20 cellular contexts compared by ENCODE assay signal in the genomic region with DNA sequence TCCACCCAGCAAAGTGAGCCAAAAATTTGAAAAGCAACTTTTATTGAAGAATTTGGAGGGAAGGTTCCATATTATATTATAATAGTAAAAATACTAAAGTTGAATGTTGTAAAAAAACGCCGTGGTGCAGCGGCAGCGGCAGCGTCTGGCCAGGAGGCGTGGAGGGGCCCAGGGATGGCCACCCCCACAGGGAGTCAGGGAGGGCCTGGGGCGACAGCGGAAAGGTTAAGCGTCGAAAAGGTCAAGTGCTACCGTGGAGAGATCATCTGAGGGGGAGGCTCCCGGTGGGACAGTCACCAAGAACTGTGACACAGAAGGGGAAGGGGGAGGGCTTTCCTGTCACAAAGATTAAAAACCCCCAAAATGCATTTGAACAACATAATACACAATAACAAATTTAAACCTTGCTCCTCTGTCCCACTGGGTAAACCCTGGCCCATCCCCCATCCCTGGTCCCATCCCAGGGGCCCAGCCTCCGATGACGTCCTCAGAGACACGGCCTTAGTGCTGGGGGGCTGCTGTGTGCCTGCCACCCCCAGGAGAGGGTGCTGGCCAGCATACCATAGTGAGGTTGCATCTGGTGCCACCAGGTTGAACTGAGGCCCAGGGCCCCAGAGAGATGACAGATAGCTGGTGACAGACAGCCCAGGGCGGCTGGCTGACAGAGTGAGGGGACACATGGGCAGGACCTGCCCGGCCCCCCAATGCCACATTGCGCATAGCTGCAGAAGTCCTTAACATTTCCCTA. TPM values are rescaled to one million over a fixed set of nuclear protein-coding genes. Genes with fewer than 3 reads are reported as not detected.
DNase-seq lines count a peak whose midpoint lies in the region; ATAC-seq, FAIRE-seq and TF ChIP-seq lines count a peak whose summit lies in the region.
"Had no signal": no experiment of that assay in that cellular context is flagged by ENCODE, and none has a peak within 500 bp of the region (broad histone marks: within the 10 kb centered on the region; RNA-seq: fewer than 3 reads in every experiment).

No MANE protein-coding gene starts in this region.

- DNase-seq in HepG2 (ENCODE audit: low spot score) (no peak), right lobe of liver (no peak), vagina (ENCODE audit: extremely low spot score in 2 of 2) (no peak), substantia nigra (lab: John Stamatoyannopoulos, UW) (no peak)
- peak; percentile 28 for DNase-seq in activated CD8-positive, alpha-beta T cell treated with anti-CD3 and anti-CD28 coated beads for 36 hours
- no peak for DNase-seq in activated naive CD4-positive, alpha-beta T cell treated with anti-CD3 and anti-CD28 coated beads, Interleukin-2, amount 10 ng/mL, durations not matched to agents 7 days and 5 days
- DNase-seq: activated CD4-positive, alpha-beta T cell treated with anti-CD3 and anti-CD28 coated beads, Interleukin-2, amount 10 ng/mL, durations not matched to agents 24 days and 14 days; activated CD8-positive, alpha-beta memory T cell treated with anti-CD3 and anti-CD28 coated beads, Interleukin-2, amount 50 U/mL, for 4 hours; activated gamma-delta T cell; cerebellar nuclear complex; DND-41; HCEC 1CT; NCI-H146; NCI-H2171 had no signal

- no peak overlapping the region for H3K4me3 Mint-ChIP-seq in activated CD8-positive, alpha-beta T cell treated with anti-CD3 and anti-CD28 coated beads for 36 hours
- H3K4me3 Mint-ChIP-seq in activated naive CD4-positive, alpha-beta T cell treated with anti-CD3 and anti-CD28 coated beads, Interleukin-2, amount 10 ng/mL, durations not matched to agents 7 days and 5 days, result no peak overlapping the region
- H3K4me3 Mint-ChIP-seq: activated CD4-positive, alpha-beta T cell treated with anti-CD3 and anti-CD28 coated beads, Interleukin-2, amount 10 ng/mL, durations not matched to agents 24 days and 14 days; CD8-positive, alpha-beta T cell had no signal

- POLR2A ChIA-PET in HepG2 (lab: Yijun Ruan, JAX), result interaction anchor here (1.0 to 4.1 kb wide), 15 partner anchors 9 to 107 kb away, joined by 3 to 59 read pairs (median 7); a partner anchor contains a TSS
- POLR2A ChIA-PET in activated CD8-positive, alpha-beta T cell treated with anti-CD3 and anti-CD28 coated beads for 36 hours (lab: Charles Lee), result interaction anchor here (0.8 to 1.9 kb wide), 5 partner anchors 9 to 17 kb away, joined by 3 to 6 read pairs (median 3); a partner anchor contains a TSS

- no TSS peak for BruUV-seq in HepG2 (replicated peaks; lab: Mats Ljungman, UMichigan)

- peaks cover 4% of the 10 kb centered on the region for H3K9me3 Mint-ChIP-seq in activated CD8-positive, alpha-beta T cell treated with anti-CD3 and anti-CD28 coated beads for 36 hours
- peaks cover 2% of the 10 kb centered on the region for H3K9me3 Mint-ChIP-seq in activated naive CD4-positive, alpha-beta T cell treated with anti-CD3 and anti-CD28 coated beads, Interleukin-2, amount 10 ng/mL, durations not matched to agents 7 days and 5 days
- H3K9me3 Mint-ChIP-seq: activated CD4-positive, alpha-beta T cell treated with anti-CD3 and anti-CD28 coated beads, Interleukin-2, amount 10 ng/mL, durations not matched to agents 24 days and 14 days; CD8-positive, alpha-beta T cell had no signal

- TF ChIP-seq RAD21 in HepG2 (CRISPR knock-in tag; IDR thresholded peaks at IDR 0.05), result no peak

- H3K4me1 Mint-ChIP-seq in activated CD8-positive, alpha-beta T cell treated with anti-CD3 and anti-CD28 coated beads for 36 hours (ENCODE audit: low read depth), result peaks cover 10% of the 10 kb centered on the region
- peaks cover 4% of the 10 kb centered on the region for H3K4me1 Mint-ChIP-seq in activated naive CD4-positive, alpha-beta T cell treated with anti-CD3 and anti-CD28 coated beads, Interleukin-2, amount 10 ng/mL, durations not matched to agents 7 days and 5 days

- H3K27ac ChIP-seq in HepG2 (ENCODE audit: extremely low read length, insufficient read depth, low read length) (peak overlapping the region; percentile 72), right lobe of liver (no peak overlapping the region), gastroesophageal sphincter (peak overlapping the region in 3 of 4 donors; percentile 56 to 62 (median 59)), vagina (peak overlapping the region; percentile 14), substantia nigra (ENCODE audit: low read depth, low read length, poor library complexity, severe bottlenecking) (no peak overlapping the region)
- H3K27ac ChIP-seq: HL-60, pancreas had no signal

- no peak for FAIRE-seq in HepG2 (lab: Jason Lieb, UNC)
- FAIRE-seq: pancreas had no signal

- H4K20me1 ChIP-seq in HepG2 (ENCODE audit: insufficient read depth, low read length), result peaks cover 5% of the 10 kb centered on the region

- H3K4me1 ChIP-seq in HepG2 (ENCODE audit: insufficient read depth, low read length) (peaks cover 25% of the 10 kb centered on the region), right lobe of liver (peaks cover 0 to 25% (median 11%) of the 10 kb centered on the region in 4 donors), gastroesophageal sphincter (peaks cover 0 to 13% (median 8%) of the 10 kb centered on the region in 3 donors), vagina (peaks cover 13% of the 10 kb centered on the region)

- TF ChIP-seq CTCF in HepG2 (CRISPR knock-in tag; IDR thresholded peaks at IDR 0.05) (no peak), right lobe of liver (IDR thresholded peaks at IDR 0.05) (no peak), gastroesophageal sphincter (IDR thresholded peaks at IDR 0.05) (no peak), vagina (IDR thresholded peaks at IDR 0.05) (no peak)
- no peak for TF ChIP-seq CTCF in activated CD8-positive, alpha-beta T cell treated with anti-CD3 and anti-CD28 coated beads for 36 hours (IDR thresholded peaks at IDR 0.05)

- TF ChIP-seq EP300 in HepG2 (IDR thresholded peaks at IDR 0.05; ENCODE audit: low read depth in 2 of 2, low read length in 2 of 2) (no peak), HepG2 (CRISPR knock-in tag; IDR thresholded peaks at IDR 0.05; ENCODE audit: borderline replicate concordance) (no peak), gastroesophageal sphincter (IDR thresholded peaks at IDR 0.05) (no peak)

- in situ Hi-C loops in HepG2 (cut with HindIII; ENCODE audit: extremely low pct_ligation_motif_present, low pct_unique_long_range_greater_than_20kb), result loop anchor here (5.0 kb wide), 2 partner anchors 53 to 98 kb away; a partner anchor contains a TSS

- 79% methylated on average over 16 of the region's 18 CpGs for WGBS in HepG2 (ENCODE audit: low lambda C conversion rate)
- WGBS in right lobe of liver (ENCODE audit: insufficient coverage, low coverage, low lambda C conversion rate, missing lambda C conversion rate), result 62% methylated on average over 12 of the region's 18 CpGs
- 63 to 72% methylated on average over 10 to 16 of the region's 18 CpGs for WGBS in gastroesophageal sphincter (ENCODE audit: low coverage in 1 of 2), 2 donors

- peak overlapping the region in 2 of 3 experiments; percentile 44 to 62; a peak in 3 of 6 replicates for H3K4me3 ChIP-seq in HepG2 (replicated peaks in 1 of 3; ENCODE audit: insufficient read depth in 1 of 3, low read depth in 2 of 3, low read length in 3 of 3)
- H3K4me3 ChIP-seq in right lobe of liver, result no peak overlapping the region
- H3K4me3 ChIP-seq in gastroesophageal sphincter, result no peak overlapping the region
- H3K4me3 ChIP-seq in vagina, result no peak overlapping the region
- H3K4me3 ChIP-seq: esophagus squamous epithelium, pancreas had no signal

- intact Hi-C loops in HepG2 (cut with micrococcal nuclease; ENCODE audit: unreplicated experiment), result loop anchor here (1.0 to 2.0 kb wide), 2 partner anchors 95 to 104 kb away; a partner anchor contains a TSS
- intact Hi-C loops in right lobe of liver (cut with DNase I), result loop anchor here (5.0 kb wide), 1 partner anchor 53 kb away; no protein-coding TSS in a partner anchor
- intact Hi-C loops in activated CD8-positive, alpha-beta T cell treated with anti-CD3 and anti-CD28 coated beads for 36 hours (cut with micrococcal nuclease), result no loop called here
- intact Hi-C loops in vagina (cut with DNase I), result no loop called here

- H3K9me3 ChIP-seq in HepG2 (ENCODE audit: low read length) (peaks cover 8% of the 10 kb centered on the region), right lobe of liver (no peaks in the 10 kb centered on the region), gastroesophageal sphincter (no peaks in the 10 kb centered on the region), vagina (no peaks in the 10 kb centered on the region)
- H3K9me3 ChIP-seq: esophagus squamous epithelium, pancreas had no signal

- H3K27me3 ChIP-seq in HepG2 (ENCODE audit: control insufficient read depth in 1 of 2, insufficient read depth in 2 of 2, low read length in 2 of 2) (no peaks in the 10 kb centered on the region; a peak in 1 of 5 replicates), right lobe of liver (no peaks in the 10 kb centered on the region), gastroesophageal sphincter (no peaks in the 10 kb centered on the region), vagina (no peaks in the 10 kb centered on the region)
- H3K27me3 ChIP-seq: esophagus squamous epithelium, pancreas had no signal

- peak overlapping the region; percentile 59; the same call in 1 of the 2 replicates for H3K9ac ChIP-seq in HepG2 (ENCODE audit: insufficient read depth, low read depth, low read length)

- H2AFZ ChIP-seq in HepG2 (ENCODE audit: low read length), result no peak overlapping the region

- H3K4me2 ChIP-seq in HepG2 (ENCODE audit: low read depth, low read length), result peak overlapping the region; percentile 77

- H3K36me3 ChIP-seq in HepG2 (replicated peaks in 1 of 2; ENCODE audit: control insufficient read depth in 1 of 2, insufficient read depth in 2 of 2, low read length in 2 of 2), result peaks cover 19 to 27% of the 10 kb centered on the region in 2 experiments; a peak in 4 of 5 replicates
- H3K36me3 ChIP-seq in right lobe of liver, result peaks cover 0 to 22% (median 11%) of the 10 kb centered on the region in 4 donors
- H3K36me3 ChIP-seq in gastroesophageal sphincter, result peaks cover 0 to 50% of the 10 kb centered on the region in 2 donors
- peaks cover 0 to 18% of the 10 kb centered on the region in 2 donors for H3K36me3 ChIP-seq in vagina

- H3K27ac Mint-ChIP-seq in activated CD8-positive, alpha-beta T cell treated with anti-CD3 and anti-CD28 coated beads for 36 hours, result peak overlapping the region; percentile 38
- H3K27ac Mint-ChIP-seq in activated naive CD4-positive, alpha-beta T cell treated with anti-CD3 and anti-CD28 coated beads, Interleukin-2, amount 10 ng/mL, durations not matched to agents 7 days and 5 days, result no peak overlapping the region
- H3K27ac Mint-ChIP-seq: activated CD4-positive, alpha-beta T cell treated with anti-CD3 and anti-CD28 coated beads, Interleukin-2, amount 10 ng/mL, durations not matched to agents 24 days and 14 days; CD8-positive, alpha-beta T cell had no signal

- H3K79me2 ChIP-seq in HepG2 (ENCODE audit: insufficient read depth, low read length), result peaks cover 33% of the 10 kb centered on the region

- peaks cover 31% of the 10 kb centered on the region for H3K36me3 Mint-ChIP-seq in activated CD8-positive, alpha-beta T cell treated with anti-CD3 and anti-CD28 coated beads for 36 hours (ENCODE audit: low read depth)
- peaks cover 35% of the 10 kb centered on the region for H3K36me3 Mint-ChIP-seq in activated naive CD4-positive, alpha-beta T cell treated with anti-CD3 and anti-CD28 coated beads, Interleukin-2, amount 10 ng/mL, durations not matched to agents 7 days and 5 days

- CTCF ChIA-PET in HepG2 (lab: Yijun Ruan, JAX; ENCODE audit: low intra/inter-chr PET ratio, low total read pairs), result interaction anchor here (1.2 to 2.5 kb wide), 4 partner anchors 28 to 102 kb away, joined by 3 to 15 read pairs (median 10); no protein-coding TSS in a partner anchor
- CTCF ChIA-PET in activated CD8-positive, alpha-beta T cell treated with anti-CD3 and anti-CD28 coated beads for 36 hours (lab: Charles Lee), result interaction anchor here (1.0 to 5.6 kb wide), 15 partner anchors 8 to 777 kb away, joined by 3 to 79 read pairs (median 6); a partner anchor contains a TSS
- CTCF ChIA-PET in activated naive CD4-positive, alpha-beta T cell treated with anti-CD3 and anti-CD28 coated beads, Interleukin-2, amount 10 ng/mL, durations not matched to agents 7 days and 5 days (lab: Charles Lee), result interaction anchor here (1.2 to 2.1 kb wide), 7 partner anchors 11 to 100 kb away, joined by 4 to 21 read pairs (median 5); a partner anchor contains a TSS

- TF ChIP-seq POLR2A in HepG2 (IDR thresholded peaks at IDR 0.05; ENCODE audit: insufficient read depth in 1 of 2, low read depth in 2 of 2, low read length in 2 of 2), result peak in 1 of 2 experiments; percentile 43; a peak in 1 of 4 replicates
- TF ChIP-seq POLR2A in right lobe of liver (IDR thresholded peaks at IDR 0.05), result no peak
- TF ChIP-seq POLR2A in gastroesophageal sphincter (IDR thresholded peaks at IDR 0.05), result no peak
- TF ChIP-seq POLR2A in vagina (IDR thresholded peaks at IDR 0.05), result no peak

- ATAC-seq in HepG2, result no peak
- no peak for ATAC-seq in right lobe of liver
- no peak for ATAC-seq in activated CD8-positive, alpha-beta T cell treated with anti-CD3 and anti-CD28 coated beads for 36 hours
- ATAC-seq in gastroesophageal sphincter, result no peak
- ATAC-seq in GM19035 (IDR thresholded peaks at IDR 0.05; ENCODE audit: unreplicated experiment), result no peak

- H3K27me3 Mint-ChIP-seq in activated CD8-positive, alpha-beta T cell treated with anti-CD3 and anti-CD28 coated beads for 36 hours, result no peaks in the 10 kb centered on the region
- no peaks in the 10 kb centered on the region for H3K27me3 Mint-ChIP-seq in activated naive CD4-positive, alpha-beta T cell treated with anti-CD3 and anti-CD28 coated beads, Interleukin-2, amount 10 ng/mL, durations not matched to agents 7 days and 5 days
- H3K27me3 Mint-ChIP-seq: activated CD4-positive, alpha-beta T cell treated with anti-CD3 and anti-CD28 coated beads, Interleukin-2, amount 10 ng/mL, durations not matched to agents 24 days and 14 days had no signal

RNA-seq across cellular contexts. Expression of a gene that starts 16.6 kb away (rescaled TPM):
- 153 and 186 TPM in 2 replicates for total RNA-seq in HepG2 (2016; rRNA removed; fragmentation: Illumina TruSeq; extraction: Trizol)
- total RNA-seq in HepG2 (2016; cell fraction: cytosol; rRNA removed; fragmentation: Illumina TruSeq; extraction: Trizol; ENCODE audit: low read depth), result 171 and 229 TPM in 2 replicates
- total RNA-seq in HepG2 (2016; cell fraction: insoluble cytoplasmic fraction; rRNA removed; fragmentation: Illumina TruSeq; extraction: Trizol), result 166 and 191 TPM in 2 replicates
- 186 and 219 TPM in 2 replicates for total RNA-seq in HepG2 (2016; cell fraction: membrane; rRNA removed; fragmentation: Illumina TruSeq; extraction: Trizol)
- total RNA-seq in HepG2 (2016; cell fraction: nucleus; rRNA removed; fragmentation: Illumina TruSeq; extraction: Trizol), result 86.2 and 101 TPM in 2 replicates
- 123 and 142 TPM in 2 replicates for polyA plus RNA-seq in HepG2 (2011; rRNA removed)
- polyA plus RNA-seq in HepG2 (2011; cell fraction: cytosol; rRNA removed), result 108 and 239 TPM in 2 replicates
- polyA plus RNA-seq in HepG2 (2011; cell fraction: nucleus; rRNA removed), result 125 and 162 TPM in 2 replicates
- 61.3 and 68.1 TPM in 2 replicates for polyA plus RNA-seq in HepG2 (2012)
- polyA plus RNA-seq in HepG2 (2016; cell fraction: cytosol; fragmentation: Illumina TruSeq; extraction: Trizol; ENCODE audit: low read depth), result 162 and 202 TPM in 2 replicates
- 128 and 130 TPM in 2 replicates for polyA plus RNA-seq in HepG2 (2016; cell fraction: insoluble cytoplasmic fraction; fragmentation: Illumina TruSeq; extraction: Trizol; ENCODE audit: low read depth)
- polyA plus RNA-seq in HepG2 (2016; cell fraction: membrane; fragmentation: Illumina TruSeq; extraction: Trizol; ENCODE audit: low read depth), result 134 and 168 TPM in 2 replicates
- 129 and 133 TPM in 2 replicates for polyA plus RNA-seq in HepG2 (2016; cell fraction: nucleus; fragmentation: Illumina TruSeq; extraction: Trizol; ENCODE audit: insufficient read depth, low read depth)
- polyA minus RNA-seq in HepG2 (2011; rRNA and poly(A)+ RNA removed; ENCODE audit: low replicate concordance), result 49.5 and 64.5 TPM in 2 replicates
- polyA minus RNA-seq in HepG2 (2011; cell fraction: cytosol; rRNA and poly(A)+ RNA removed), result 22.7 and 31.5 TPM in 2 replicates
- 17.3 and 18.4 TPM in 2 replicates for polyA minus RNA-seq in HepG2 (2011; cell fraction: nucleus; rRNA and poly(A)+ RNA removed)
- 100 to 1,000 TPM in 2 of 6 experiments, 10 to 100 TPM in 4; 38.1 to 252 (median 50.6) TPM for total RNA-seq in right lobe of liver
- 100 to 1,000 TPM; 115 to 125 TPM for total RNA-seq in activated CD8-positive, alpha-beta T cell treated with anti-CD3 and anti-CD28 coated beads for 36 hours
- 100 to 1,000 TPM; 188 to 513 (median 363) TPM for total RNA-seq in gastroesophageal sphincter
- 284 TPM for total RNA-seq in vagina

RNA-seq across cellular contexts. Expression of a gene that starts 26.1 kb away (rescaled TPM):
- total RNA-seq in HepG2 (2016; rRNA removed; fragmentation: Illumina TruSeq; extraction: Trizol), result 85.7 and 96.2 TPM in 2 replicates
- 66.8 and 84.2 TPM in 2 replicates for total RNA-seq in HepG2 (2016; cell fraction: cytosol; rRNA removed; fragmentation: Illumina TruSeq; extraction: Trizol; ENCODE audit: low read depth)
- total RNA-seq in HepG2 (2016; cell fraction: insoluble cytoplasmic fraction; rRNA removed; fragmentation: Illumina TruSeq; extraction: Trizol), result 76.8 and 97.9 TPM in 2 replicates
- total RNA-seq in HepG2 (2016; cell fraction: membrane; rRNA removed; fragmentation: Illumina TruSeq; extraction: Trizol), result 171 and 190 TPM in 2 replicates
- 48.2 and 57.1 TPM in 2 replicates for total RNA-seq in HepG2 (2016; cell fraction: nucleus; rRNA removed; fragmentation: Illumina TruSeq; extraction: Trizol)
- polyA plus RNA-seq in HepG2 (2011; rRNA removed), result 116 and 135 TPM in 2 replicates
- 114 and 136 TPM in 2 replicates for polyA plus RNA-seq in HepG2 (2011; cell fraction: cytosol; rRNA removed)
- 362 and 435 TPM in 2 replicates for polyA plus RNA-seq in HepG2 (2011; cell fraction: nucleus; rRNA removed)
- 58.6 and 80.7 TPM in 2 replicates for polyA plus RNA-seq in HepG2 (2012)
- 81.6 and 107 TPM in 2 replicates for polyA plus RNA-seq in HepG2 (2016; cell fraction: cytosol; fragmentation: Illumina TruSeq; extraction: Trizol; ENCODE audit: low read depth)
- 105 and 119 TPM in 2 replicates for polyA plus RNA-seq in HepG2 (2016; cell fraction: insoluble cytoplasmic fraction; fragmentation: Illumina TruSeq; extraction: Trizol; ENCODE audit: low read depth)
- polyA plus RNA-seq in HepG2 (2016; cell fraction: membrane; fragmentation: Illumina TruSeq; extraction: Trizol; ENCODE audit: low read depth), result 182 and 194 TPM in 2 replicates
- polyA plus RNA-seq in HepG2 (2016; cell fraction: nucleus; fragmentation: Illumina TruSeq; extraction: Trizol; ENCODE audit: insufficient read depth, low read depth), result 146 and 159 TPM in 2 replicates
- polyA minus RNA-seq in HepG2 (2011; rRNA and poly(A)+ RNA removed; ENCODE audit: low replicate concordance), result 159 and 183 TPM in 2 replicates
- polyA minus RNA-seq in HepG2 (2011; cell fraction: cytosol; rRNA and poly(A)+ RNA removed), result 76.1 and 78.3 TPM in 2 replicates
- 46.7 and 48.0 TPM in 2 replicates for polyA minus RNA-seq in HepG2 (2011; cell fraction: nucleus; rRNA and poly(A)+ RNA removed)
- 10 to 100 TPM; 66.7 to 92.1 (median 83.9) TPM for total RNA-seq in right lobe of liver
- 100 to 1,000 TPM; 116 to 121 TPM for total RNA-seq in activated CD8-positive, alpha-beta T cell treated with anti-CD3 and anti-CD28 coated beads for 36 hours
- total RNA-seq in gastroesophageal sphincter, result 100 to 1,000 TPM; 134 to 283 (median 143) TPM
- 92.8 TPM for total RNA-seq in vagina

RNA-seq across cellular contexts. Expression of a gene that starts 31.4 kb away (rescaled TPM):
- 3.2 and 4.2 TPM in 2 replicates for total RNA-seq in HepG2 (2016; rRNA removed; fragmentation: Illumina TruSeq; extraction: Trizol)
- total RNA-seq in HepG2 (2016; cell fraction: cytosol; rRNA removed; fragmentation: Illumina TruSeq; extraction: Trizol; ENCODE audit: low read depth), result 1.2 and 1.6 TPM in 2 replicates
- total RNA-seq in HepG2 (2016; cell fraction: insoluble cytoplasmic fraction; rRNA removed; fragmentation: Illumina TruSeq; extraction: Trizol), result 2.4 and 3.9 TPM in 2 replicates
- total RNA-seq in HepG2 (2016; cell fraction: membrane; rRNA removed; fragmentation: Illumina TruSeq; extraction: Trizol), result 4.3 and 4.4 TPM in 2 replicates
- 3.6 and 4.2 TPM in 2 replicates for total RNA-seq in HepG2 (2016; cell fraction: nucleus; rRNA removed; fragmentation: Illumina TruSeq; extraction: Trizol)
- 2.8 and 4.0 TPM in 2 replicates for polyA plus RNA-seq in HepG2 (2011; rRNA removed)
- polyA plus RNA-seq in HepG2 (2011; cell fraction: cytosol; rRNA removed), result 3.7 and 4.3 TPM in 2 replicates
- 7.2 and 7.5 TPM in 2 replicates for polyA plus RNA-seq in HepG2 (2011; cell fraction: nucleus; rRNA removed)
- polyA plus RNA-seq in HepG2 (2012), result 3.6 and 4.3 TPM in 2 replicates
- 1.0 and 1.1 TPM in 2 replicates for polyA plus RNA-seq in HepG2 (2016; cell fraction: cytosol; fragmentation: Illumina TruSeq; extraction: Trizol; ENCODE audit: low read depth)
- 2.3 and 2.7 TPM in 2 replicates for polyA plus RNA-seq in HepG2 (2016; cell fraction: insoluble cytoplasmic fraction; fragmentation: Illumina TruSeq; extraction: Trizol; ENCODE audit: low read depth)
- 3.4 and 3.5 TPM in 2 replicates for polyA plus RNA-seq in HepG2 (2016; cell fraction: membrane; fragmentation: Illumina TruSeq; extraction: Trizol; ENCODE audit: low read depth)
- polyA plus RNA-seq in HepG2 (2016; cell fraction: nucleus; fragmentation: Illumina TruSeq; extraction: Trizol; ENCODE audit: insufficient read depth, low read depth), result 2.8 and 3.1 TPM in 2 replicates
- polyA minus RNA-seq in HepG2 (2011; rRNA and poly(A)+ RNA removed; ENCODE audit: low replicate concordance), result 6.6 and 17.0 TPM in 2 replicates
- polyA minus RNA-seq in HepG2 (2011; cell fraction: cytosol; rRNA and poly(A)+ RNA removed), result 6.2 and 8.1 TPM in 2 replicates
- polyA minus RNA-seq in HepG2 (2011; cell fraction: nucleus; rRNA and poly(A)+ RNA removed), result 8.2 TPM in 2 replicates
- total RNA-seq in right lobe of liver, result 10 to 100 TPM in 2 of 6 experiments, 1 to 10 TPM in 4; 2.2 to 13.7 (median 3.6) TPM
- 1 to 10 TPM; 1.3 TPM for total RNA-seq in activated CD8-positive, alpha-beta T cell treated with anti-CD3 and anti-CD28 coated beads for 36 hours
- 1 to 10 TPM; 2.0 to 4.8 (median 3.2) TPM for total RNA-seq in gastroesophageal sphincter
- total RNA-seq in vagina, result 7.6 TPM

RNA-seq across cellular contexts. Expression of a gene that starts 45.5 kb away (rescaled TPM):
- total RNA-seq in HepG2 (2016; rRNA removed; fragmentation: Illumina TruSeq; extraction: Trizol) (0.98 and 1.0 TPM in 2 replicates), right lobe of liver (10 to 100 TPM in 5 of 6 experiments, 1 to 10 TPM in 1; 8.1 to 50.5 (median 36.8) TPM), gastroesophageal sphincter (10 to 100 TPM in 2 of 4 donors, 1 to 10 TPM in 2; 5.1 to 32.2 (median 8.8) TPM), vagina (10.3 TPM)
- total RNA-seq in HepG2 (2016; cell fraction: cytosol; rRNA removed; fragmentation: Illumina TruSeq; extraction: Trizol; ENCODE audit: low read depth), result 0.81 and 1.1 TPM in 2 replicates
- 0.56 and 1.3 TPM in 2 replicates for total RNA-seq in HepG2 (2016; cell fraction: insoluble cytoplasmic fraction; rRNA removed; fragmentation: Illumina TruSeq; extraction: Trizol)
- 1.6 and 1.9 TPM in 2 replicates for total RNA-seq in HepG2 (2016; cell fraction: membrane; rRNA removed; fragmentation: Illumina TruSeq; extraction: Trizol)
- total RNA-seq in HepG2 (2016; cell fraction: nucleus; rRNA removed; fragmentation: Illumina TruSeq; extraction: Trizol), result 1.3 and 1.5 TPM in 2 replicates
- 36.7 and 45.2 TPM in 2 replicates for polyA plus RNA-seq in HepG2 (2011; rRNA removed)
- 20.7 and 22.4 TPM in 2 replicates for polyA plus RNA-seq in HepG2 (2011; cell fraction: cytosol; rRNA removed)
- 219 and 230 TPM in 2 replicates for polyA plus RNA-seq in HepG2 (2011; cell fraction: nucleus; rRNA removed)
- polyA plus RNA-seq in HepG2 (2012), result 37.3 and 46.9 TPM in 2 replicates
- polyA plus RNA-seq in HepG2 (2016; cell fraction: cytosol; fragmentation: Illumina TruSeq; extraction: Trizol; ENCODE audit: low read depth), result 0.70 and 1.5 TPM in 2 replicates
- polyA plus RNA-seq in HepG2 (2016; cell fraction: insoluble cytoplasmic fraction; fragmentation: Illumina TruSeq; extraction: Trizol; ENCODE audit: low read depth), result 1.3 and 2.2 TPM in 2 replicates
- 1.5 and 2.0 TPM in 2 replicates for polyA plus RNA-seq in HepG2 (2016; cell fraction: membrane; fragmentation: Illumina TruSeq; extraction: Trizol; ENCODE audit: low read depth)
- 3.7 and 4.4 TPM in 2 replicates for polyA plus RNA-seq in HepG2 (2016; cell fraction: nucleus; fragmentation: Illumina TruSeq; extraction: Trizol; ENCODE audit: insufficient read depth, low read depth)
- polyA minus RNA-seq in HepG2 (2011; rRNA and poly(A)+ RNA removed; ENCODE audit: low replicate concordance), result 12.3 and 14.1 TPM in 2 replicates
- polyA minus RNA-seq in HepG2 (2011; cell fraction: cytosol; rRNA and poly(A)+ RNA removed), result 6.8 and 7.6 TPM in 2 replicates
- 30.6 and 31.2 TPM in 2 replicates for polyA minus RNA-seq in HepG2 (2011; cell fraction: nucleus; rRNA and poly(A)+ RNA removed)
- 1 to 10 TPM; 2.7 to 3.0 TPM for total RNA-seq in activated CD8-positive, alpha-beta T cell treated with anti-CD3 and anti-CD28 coated beads for 36 hours

Comparison
In these comparisons a context has a peak if more than half of its experiments do, and no peak if none do; other contexts are left out.
1. H3K27ac ChIP-seq: peak in HepG2 (single experiment), gastroesophageal sphincter (3 of 4) and vagina (single experiment); none in right lobe of liver (0 of 3) and substantia nigra (single experiment).
2. H3K4me3 ChIP-seq: peak in HepG2 (2 of 3); none in right lobe of liver (0 of 3), gastroesophageal sphincter (0 of 2) and vagina (0 of 2).
3. intact Hi-C loops: an anchor here in HepG2 (1.0 to 2.0 kb wide) and right lobe of liver (5.0 kb wide); none called in activated CD8-positive, alpha-beta T cell treated with anti-CD3 and anti-CD28 coated beads for 36 hours and vagina.